Comparison of ENCODE assay signal across 15 cellular contexts in the genomic region with DNA sequence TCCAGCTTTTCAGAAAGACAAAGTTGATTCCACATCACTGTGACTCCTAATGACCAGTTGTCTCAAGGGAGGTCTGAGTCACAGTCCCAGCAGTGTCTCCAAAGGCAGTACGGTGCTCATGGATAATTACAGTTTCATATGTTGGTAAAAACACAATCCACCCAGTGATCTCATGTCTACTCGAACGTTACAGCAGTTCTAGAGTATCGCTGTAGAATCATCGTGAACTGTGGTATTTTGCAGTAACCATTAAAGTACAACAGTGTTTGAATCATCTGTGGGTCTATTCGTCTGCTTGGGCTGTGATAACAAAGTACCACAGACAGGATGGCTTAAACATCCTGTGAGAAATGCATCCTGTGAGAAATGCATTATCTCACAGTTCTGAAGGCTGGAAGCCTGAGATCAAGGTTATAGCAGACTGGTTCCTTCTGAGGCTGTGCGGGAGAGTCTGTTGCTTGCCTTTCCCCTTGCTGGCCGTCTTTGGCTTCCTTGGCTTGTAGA.
DNase-seq lines count a peak whose midpoint lies in the region; ATAC-seq, FAIRE-seq and TF ChIP-seq lines count a peak whose summit lies in the region.
"Had no signal": no experiment of that assay in that cellular context is flagged by ENCODE, and none has a peak within 500 bp of the region (broad histone marks: within the 10 kb centered on the region; RNA-seq: fewer than 3 reads in every experiment).

No MANE protein-coding gene starts in this region.

- no peak overlapping the region for H3K23ac ChIP-seq in mesendoderm (ENCODE audit: low read length)

- H3K27ac ChIP-seq in mesendoderm (ENCODE audit: low read depth, low read length) = no peak overlapping the region
- H3K27ac ChIP-seq: BLaER1 had no signal

- no peak for ATAC-seq in GM19328 (IDR thresholded peaks at IDR 0.05; ENCODE audit: unreplicated experiment)
- no peak for ATAC-seq in stimulated activated naive CD8-positive, alpha-beta T cell treated with anti-CD3 and anti-CD28 coated beads, Interleukin-15, amount 100 ng/mL, for 72 hours
- ATAC-seq: SK-N-SH treated with all-trans-retinoic acid at 6 μM for 48 hours had no signal

- H3K4ac ChIP-seq in mesendoderm (ENCODE audit: low read depth, low read length) = no peak overlapping the region

- H3K79me1 ChIP-seq in mesendoderm (ENCODE audit: low read length) = no peaks in the 10 kb centered on the region

- H2BK5ac ChIP-seq in mesendoderm (ENCODE audit: low read length) = no peak overlapping the region

- no peak overlapping the region for H3K4me3 Mint-ChIP-seq in endothelial cell (ENCODE audit: unreplicated experiment)
- no peak overlapping the region for H3K4me3 Mint-ChIP-seq in stimulated activated naive CD8-positive, alpha-beta T cell treated with anti-CD3 and anti-CD28 coated beads, Interleukin-15, amount 100 ng/mL, for 72 hours
- H3K4me3 Mint-ChIP-seq: activated naive CD4-positive, alpha-beta T cell treated with anti-CD3 and anti-CD28 coated beads, Interleukin-2, amount 10 ng/mL, durations not matched to agents 7 days and 5 days had no signal

- H3K36me3 Mint-ChIP-seq in endothelial cell (ENCODE audit: low read depth, unreplicated experiment) = no peaks in the 10 kb centered on the region
- H3K36me3 Mint-ChIP-seq: activated naive CD4-positive, alpha-beta T cell treated with anti-CD3 and anti-CD28 coated beads, Interleukin-2, amount 10 ng/mL, durations not matched to agents 7 days and 5 days had no signal

- no peak overlapping the region for H4K8ac ChIP-seq in mesendoderm (ENCODE audit: low read depth, low read length)

- no peak overlapping the region for H2AK5ac ChIP-seq in mesendoderm (ENCODE audit: low read length)

- WGBS in mesendoderm (ENCODE audit: extremely low coverage, insufficient coverage, low lambda C conversion rate) = no CpG with 5 or more reads among the region's 8 CpGs

- H3K9ac ChIP-seq in mesendoderm (ENCODE audit: low read length) = no peak overlapping the region
- H3K9ac ChIP-seq: BLaER1 had no signal

- H3K27me3 ChIP-seq in mesendoderm (ENCODE audit: insufficient read depth, low read length, poor library complexity) = no peaks in the 10 kb centered on the region
- H3K27me3 ChIP-seq: BLaER1 had no signal

- H3K56ac ChIP-seq in mesendoderm (ENCODE audit: low read length) = no peak overlapping the region

- peaks cover 2% of the 10 kb centered on the region for H3K4me1 ChIP-seq in mesendoderm (ENCODE audit: control insufficient read depth, low read depth, low read length)
- H3K4me1 ChIP-seq: BLaER1 had no signal

- no peak overlapping the region for H3K4me2 ChIP-seq in mesendoderm (ENCODE audit: low read length)
- H3K4me2 ChIP-seq: BLaER1 had no signal

- no peak overlapping the region for H3K4me3 ChIP-seq in AG10803 (ENCODE audit: low read length)
- H3K4me3 ChIP-seq in mesendoderm (ENCODE audit: low read length) = no peak overlapping the region
- H3K4me3 ChIP-seq: BLaER1 had no signal

- no peak for FAIRE-seq in GM12892 (lab: Jason Lieb, UNC)
- FAIRE-seq: islet of Langerhans had no signal

- peaks cover 2% of the 10 kb centered on the region for H3K27me3 Mint-ChIP-seq in endothelial cell (ENCODE audit: unreplicated experiment)
- H3K27me3 Mint-ChIP-seq in stimulated activated naive CD8-positive, alpha-beta T cell treated with anti-CD3 and anti-CD28 coated beads, Interleukin-15, amount 100 ng/mL, for 72 hours = peaks cover 5% of the 10 kb centered on the region

- H3K4me1 Mint-ChIP-seq in endothelial cell (ENCODE audit: unreplicated experiment) = peaks cover 25% of the 10 kb centered on the region
- H3K4me1 Mint-ChIP-seq in stimulated activated naive CD8-positive, alpha-beta T cell treated with anti-CD3 and anti-CD28 coated beads, Interleukin-15, amount 100 ng/mL, for 72 hours = no peaks in the 10 kb centered on the region
- H3K4me1 Mint-ChIP-seq: activated naive CD4-positive, alpha-beta T cell treated with anti-CD3 and anti-CD28 coated beads, Interleukin-2, amount 10 ng/mL, durations not matched to agents 7 days and 5 days had no signal

- H3K27ac Mint-ChIP-seq in endothelial cell (ENCODE audit: unreplicated experiment) = peak overlapping the region; percentile 80
- no peak overlapping the region for H3K27ac Mint-ChIP-seq in stimulated activated naive CD8-positive, alpha-beta T cell treated with anti-CD3 and anti-CD28 coated beads, Interleukin-15, amount 100 ng/mL, for 72 hours
- H3K27ac Mint-ChIP-seq: activated naive CD4-positive, alpha-beta T cell treated with anti-CD3 and anti-CD28 coated beads, Interleukin-2, amount 10 ng/mL, durations not matched to agents 7 days and 5 days had no signal

- TF ChIP-seq CTCF in AG10803 (conservative IDR thresholded peaks at IDR 0.05; ENCODE audit: low read length) = no peak
- TF ChIP-seq CTCF in endothelial cell (IDR thresholded peaks at IDR 0.05; ENCODE audit: unreplicated experiment) = no peak

- no peaks in the 10 kb centered on the region for H3K9me3 Mint-ChIP-seq in endothelial cell (ENCODE audit: unreplicated experiment)
- H3K9me3 Mint-ChIP-seq in stimulated activated naive CD8-positive, alpha-beta T cell treated with anti-CD3 and anti-CD28 coated beads, Interleukin-15, amount 100 ng/mL, for 72 hours = no peaks in the 10 kb centered on the region
- H3K9me3 Mint-ChIP-seq: activated naive CD4-positive, alpha-beta T cell treated with anti-CD3 and anti-CD28 coated beads, Interleukin-2, amount 10 ng/mL, durations not matched to agents 7 days and 5 days had no signal

- no peaks in the 10 kb centered on the region for H3K36me3 ChIP-seq in mesendoderm (ENCODE audit: control insufficient read depth, insufficient read depth, low read length)
- H3K36me3 ChIP-seq: BLaER1 had no signal

- no peak overlapping the region for H4K5ac ChIP-seq in mesendoderm (ENCODE audit: low read length)

- no peak overlapping the region for H2BK120ac ChIP-seq in mesendoderm (ENCODE audit: low read depth, low read length)

- no peak overlapping the region for H2BK15ac ChIP-seq in mesendoderm (replicated peaks; ENCODE audit: low read depth)

- TF ChIP-seq POLR2A in GM12892 (IDR thresholded peaks at IDR 0.05; ENCODE audit: low read depth, low read length) = no peak

- no peak overlapping the region for H3K18ac ChIP-seq in mesendoderm (ENCODE audit: low read length)

- DNase-seq in AG10803 (ENCODE audit: low read depth) = peak; percentile 68
- DNase-seq in NCI-H460 (ENCODE audit: extremely low read depth, low read depth) = peak; percentile 95
- DNase-seq in endothelial cell (ENCODE audit: low spot score) = peak; percentile 6
- DNase-seq in mesendoderm = peak; percentile 32
- DNase-seq in HCEC 1CT = no peak
- DNase-seq in GM12892 (ENCODE audit: insufficient read length) = no peak
- no peak for DNase-seq in stimulated activated naive CD8-positive, alpha-beta T cell treated with anti-CD3 and anti-CD28 coated beads, Interleukin-15, amount 100 ng/mL, for 72 hours
- DNase-seq: activated CD4-positive, alpha-beta T cell treated with anti-CD3 and anti-CD28 coated beads, Interleukin-2, amount 50 U/mL, for 4 hours; activated naive CD4-positive, alpha-beta T cell treated with anti-CD3 and anti-CD28 coated beads, Interleukin-2, amount 10 ng/mL, durations not matched to agents 7 days and 5 days; NCI-H526; nucleus accumbens had no signal

- H3K79me2 ChIP-seq in mesendoderm (ENCODE audit: control insufficient read depth, insufficient read depth, low read length) = no peaks in the 10 kb centered on the region

Comparison
In these comparisons a context has a peak if more than half of its experiments do, and no peak if none do; other contexts are left out.
1. DNase-seq: peak in AG10803 (single experiment), NCI-H460 (single experiment), endothelial cell (single experiment) and mesendoderm (single experiment); none in HCEC 1CT (single experiment), GM12892 (single experiment) and stimulated activated naive CD8-positive, alpha-beta T cell treated with anti-CD3 and anti-CD28 coated beads, Interleukin-15, amount 100 ng/mL, for 72 hours (0 of 2).